Comparison of ENCODE assay signal across 8 cellular contexts in the genomic region with DNA sequence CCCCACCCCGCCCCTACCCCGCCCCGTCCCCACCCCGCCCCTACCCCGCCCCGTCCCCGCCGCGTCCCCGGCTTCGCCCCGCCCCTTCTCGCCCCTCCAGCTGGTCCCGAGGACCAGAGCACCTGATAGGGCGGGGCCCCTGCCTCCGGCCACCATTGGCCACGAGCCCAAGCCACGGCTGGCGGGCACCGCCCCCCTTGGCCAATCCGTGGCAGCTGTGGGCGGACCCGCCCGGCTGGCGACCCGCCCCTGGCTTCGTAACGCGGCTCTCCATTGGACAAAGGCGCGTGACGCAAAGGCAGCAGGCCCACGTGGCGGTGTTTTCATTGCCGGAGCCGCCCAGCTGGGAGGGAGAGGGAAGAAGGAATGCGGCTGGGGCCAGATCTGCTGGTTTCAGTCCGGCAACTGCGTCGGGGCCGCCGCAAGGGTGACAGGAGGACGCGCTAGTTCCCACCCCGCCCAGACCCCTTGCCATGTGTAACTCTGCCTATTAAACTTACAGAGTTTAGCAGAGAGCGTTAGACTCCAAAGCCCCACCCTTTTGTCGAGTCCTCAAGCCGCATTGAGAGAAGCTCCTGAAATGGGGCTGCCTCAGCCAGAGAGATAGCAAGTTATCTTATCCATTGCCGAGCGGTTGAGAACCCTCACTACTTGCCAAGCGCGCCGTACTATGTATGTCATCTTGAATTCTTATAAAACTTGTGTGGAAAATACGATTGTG. TPM values are rescaled to one million over a fixed set of nuclear protein-coding genes. Genes with fewer than 3 reads are reported as not detected.
DNase-seq lines count a peak whose midpoint lies in the region; ATAC-seq and TF ChIP-seq lines count a peak whose summit lies in the region.

No MANE protein-coding gene starts in this region.

- H3K27me3 ChIP-seq in AG04450 (ENCODE audit: control insufficient read depth, insufficient read depth, low read length), result peaks cover 16% of the 10 kb centered on the region

- H3K4me3 ChIP-seq in AG04450 (ENCODE audit: low read depth, low read length), result peak overlapping the region; percentile 68

- H3K9me3 ChIP-seq in AG04450 (ENCODE audit: control insufficient read depth, insufficient read depth, low read length), result no peaks in the 10 kb centered on the region

- TF ChIP-seq CTCF in AG04450 (IDR thresholded peaks at IDR 0.05; ENCODE audit: low read depth, low read length), result no peak

- peak; percentile 94 for DNase-seq in AG04450 (ENCODE audit: low read depth, low spot score)
- DNase-seq in NCI-H2227 treated with DMSO at 0.1 percent for 48 hours (lab: John Stamatoyannopoulos, UW), result peak; percentile 96
- peak; percentile 98 for DNase-seq in activated CD4-positive, CD25-positive, alpha-beta regulatory T cell treated with anti-CD3 and anti-CD28 coated beads, Interleukin-2, amount 50 U/mL, for 16 hours (ENCODE audit: low read depth, low spot score)
- DNase-seq in cerebellar cortex (ENCODE audit: low spot score), result peak; percentile 98
- DNase-seq in islet precursor cell, result peak; percentile 100
- DNase-seq in stimulated activated CD4-positive, alpha-beta T cell treated with anti-CD3 and anti-CD28 coated beads, Interleukin-12 subunit alpha, Interleukin-12 subunit beta, amount 100 ng/mL, for 4 hours, result peak; percentile 96

- POLR2A ChIA-PET in AG04450 (lab: Yijun Ruan, JAX), result interaction anchor here (0.7 to 2.0 kb wide), 10 partner anchors 11 to 422 kb away, joined by 3 to 6 read pairs (median 4); a partner anchor contains a TSS

- CTCF ChIA-PET in AG04450 (lab: Charles Lee), result interaction anchor here (1.6 to 5.1 kb wide), 5 partner anchors 9 to 285 kb away, joined by 6 to 28 read pairs (median 19); no protein-coding TSS in a partner anchor

- H3K27ac ChIP-seq in AG04450 (ENCODE audit: low read depth, low read length), result peak overlapping the region; percentile 76

- peak; percentile 77 for ATAC-seq in GM18909 (IDR thresholded peaks at IDR 0.05; ENCODE audit: poor library complexity, unreplicated experiment)
- peak; percentile 74 for ATAC-seq in HG03159 (IDR thresholded peaks at IDR 0.05; ENCODE audit: unreplicated experiment)

RNA-seq across cellular contexts. Expression of a gene that starts 0.4 kb away (rescaled TPM):
- 121 and 125 TPM in 2 replicates for polyA plus RNA-seq in AG04450 (2011; rRNA removed)
- 104 and 107 TPM in 2 replicates for polyA minus RNA-seq in AG04450 (2011; rRNA and poly(A)+ RNA removed)

RNA-seq across cellular contexts. Expression of a gene that starts 54.5 kb away (rescaled TPM):
- polyA plus RNA-seq in AG04450 (2011; rRNA removed), result 238 and 282 TPM in 2 replicates
- polyA minus RNA-seq in AG04450 (2011; rRNA and poly(A)+ RNA removed), result 308 and 368 TPM in 2 replicates

Comparison
In these comparisons a context has a peak if more than half of its experiments do, and no peak if none do; other contexts are left out.
1. Peak in every context shown above with its lines: DNase-seq, ATAC-seq, H3K4me3 ChIP-seq and H3K27ac ChIP-seq.